18 cellular contexts compared by ENCODE assay signal in genomic region chr13:47135800-47136658, GRCh38.
DNase-seq lines count a peak whose midpoint lies in the region; ATAC-seq, FAIRE-seq and TF ChIP-seq lines count a peak whose summit lies in the region.
"Had no signal": no experiment of that assay in that cellular context is flagged by ENCODE, and none has a peak within 500 bp of the region (broad histone marks: within the 10 kb centered on the region; RNA-seq: fewer than 3 reads in every experiment).

No MANE protein-coding gene starts in this region.

- ATAC-seq in HepG2 (no peak), right lobe of liver (peak; percentile 96 to 99 (median 98)), GM18907 (IDR thresholded peaks at IDR 0.05; ENCODE audit: unreplicated experiment) (no peak)
- ATAC-seq: Right ventricle myocardium inferior had no signal

- CTCF ChIA-PET in HepG2 (lab: Yijun Ruan, JAX; ENCODE audit: low intra/inter-chr PET ratio, low total read pairs): no interaction called here

- POLR2A ChIA-PET in HepG2 (lab: Yijun Ruan, JAX): no interaction called here

- H3K36me3 ChIP-seq in liver (ENCODE audit: control insufficient read depth in 4 of 4, insufficient read depth in 3 of 4, low read depth in 1 of 4, low read length in 3 of 4) (no peaks in the 10 kb centered on the region), HepG2 (replicated peaks in 1 of 2; ENCODE audit: control insufficient read depth in 1 of 2, insufficient read depth in 2 of 2, low read length in 2 of 2) (no peaks in the 10 kb centered on the region), bronchial epithelial cell (ENCODE audit: control insufficient read depth, insufficient read depth, low read length) (no peaks in the 10 kb centered on the region), right lobe of liver (no peaks in the 10 kb centered on the region), thyroid gland (no peaks in the 10 kb centered on the region)
- H3K36me3 ChIP-seq: BLaER1 had no signal

- peaks cover 2 to 22% (median 15%) of the 10 kb centered on the region in 4 donors for H3K4me1 ChIP-seq in liver (ENCODE audit: control insufficient read depth in 4 of 4, insufficient read depth in 4 of 4, low read length in 3 of 4)
- H3K4me1 ChIP-seq in HepG2 (ENCODE audit: insufficient read depth, low read length): no peaks in the 10 kb centered on the region
- peaks cover 0 to 16% (median 3%) of the 10 kb centered on the region in 4 donors for H3K4me1 ChIP-seq in right lobe of liver
- H3K4me1 ChIP-seq in thyroid gland: peaks cover 7 to 13% of the 10 kb centered on the region in 2 donors
- H3K4me1 ChIP-seq: BLaER1 had no signal

- no peak for FAIRE-seq in HepG2 (lab: Jason Lieb, UNC)
- FAIRE-seq in bronchial epithelial cell (lab: Jason Lieb, UNC): peak; percentile 47
- FAIRE-seq: RCC 7860 had no signal

- no peak overlapping the region for H3K4me2 ChIP-seq in HepG2 (ENCODE audit: low read depth, low read length)
- H3K4me2 ChIP-seq: BLaER1 had no signal

- no peak overlapping the region for H2AFZ ChIP-seq in HepG2 (ENCODE audit: low read length)

- intact Hi-C loops in HepG2 (cut with micrococcal nuclease; ENCODE audit: unreplicated experiment): no loop called here
- intact Hi-C loops in right lobe of liver (cut with DNase I): no loop called here
- intact Hi-C loops in thyroid gland (cut with DNase I): no loop called here

- TF ChIP-seq EP300 in HepG2 (IDR thresholded peaks at IDR 0.05; ENCODE audit: low read depth in 2 of 2, low read length in 2 of 2) (no peak), HepG2 (CRISPR knock-in tag; IDR thresholded peaks at IDR 0.05; ENCODE audit: borderline replicate concordance) (no peak)

- no peak for TF ChIP-seq POLR2A in HepG2 (IDR thresholded peaks at IDR 0.05; ENCODE audit: insufficient read depth in 1 of 2, low read depth in 2 of 2, low read length in 2 of 2)
- no peak for TF ChIP-seq POLR2A in right lobe of liver (IDR thresholded peaks at IDR 0.05)
- no peak for TF ChIP-seq POLR2A in thyroid gland (IDR thresholded peaks at IDR 0.05)

- H3K9me3 ChIP-seq in liver (ENCODE audit: control insufficient read depth in 4 of 4, low read length in 3 of 4): no peaks in the 10 kb centered on the region
- H3K9me3 ChIP-seq in HepG2 (ENCODE audit: low read length): no peaks in the 10 kb centered on the region
- H3K9me3 ChIP-seq in right lobe of liver: no peaks in the 10 kb centered on the region
- no peaks in the 10 kb centered on the region for H3K9me3 ChIP-seq in thyroid gland
- H3K9me3 ChIP-seq: BLaER1 had no signal

- peak overlapping the region; percentile 42 to 80 for H3K27ac ChIP-seq in liver (ENCODE audit: low read depth in 1 of 2, low read length in 2 of 2)
- no peak overlapping the region for H3K27ac ChIP-seq in HepG2 (ENCODE audit: extremely low read length, insufficient read depth, low read length)
- H3K27ac ChIP-seq in right lobe of liver: peak overlapping the region in 1 of 3 donors; percentile 59
- H3K27ac ChIP-seq in thyroid gland: peak overlapping the region; percentile 44 to 71 (median 66)
- H3K27ac ChIP-seq: BLaER1 had no signal

- 28% methylated on average over 5 of the region's 5 CpGs for WGBS in liver
- 7% methylated on average over 5 of the region's 5 CpGs for WGBS in HepG2 (ENCODE audit: low lambda C conversion rate)
- 32% methylated on average over 5 of the region's 5 CpGs for WGBS in right lobe of liver (ENCODE audit: insufficient coverage, low coverage, low lambda C conversion rate, missing lambda C conversion rate)
- 34 to 44% methylated on average over 5 of the region's 5 CpGs for WGBS in thyroid gland, 2 donors

- TF ChIP-seq RAD21 in liver (IDR thresholded peaks at IDR 0.05): peak; percentile 59 to 63
- no peak for TF ChIP-seq RAD21 in HepG2 (CRISPR knock-in tag; IDR thresholded peaks at IDR 0.05)

- H4K20me1 ChIP-seq in HepG2 (ENCODE audit: insufficient read depth, low read length): no peaks in the 10 kb centered on the region
- H4K20me1 ChIP-seq: BLaER1 had no signal

- H3K27me3 ChIP-seq in liver (ENCODE audit: control insufficient read depth in 4 of 4, insufficient read depth in 4 of 4, low read length in 3 of 4): no peaks in the 10 kb centered on the region
- no peaks in the 10 kb centered on the region for H3K27me3 ChIP-seq in HepG2 (ENCODE audit: control insufficient read depth in 1 of 2, insufficient read depth in 2 of 2, low read length in 2 of 2)
- no peaks in the 10 kb centered on the region for H3K27me3 ChIP-seq in bronchial epithelial cell (ENCODE audit: control insufficient read depth, insufficient read depth, low read length)
- H3K27me3 ChIP-seq in right lobe of liver: no peaks in the 10 kb centered on the region
- no peaks in the 10 kb centered on the region for H3K27me3 ChIP-seq in thyroid gland
- H3K27me3 ChIP-seq: BLaER1 had no signal

- no peaks in the 10 kb centered on the region for H3K79me2 ChIP-seq in HepG2 (ENCODE audit: insufficient read depth, low read length)

- H3K4me3 ChIP-seq in liver (ENCODE audit: low read depth in 1 of 3, low read length in 3 of 3) (no peak overlapping the region), HepG2 (replicated peaks in 1 of 3; ENCODE audit: insufficient read depth in 1 of 3, low read depth in 2 of 3, low read length in 3 of 3) (no peak overlapping the region), bronchial epithelial cell (ENCODE audit: low read depth, low read length) (no peak overlapping the region), right lobe of liver (no peak overlapping the region), thyroid gland (replicated peaks in 1 of 3) (no peak overlapping the region)
- H3K4me3 ChIP-seq: BLaER1 had no signal

- DNase-seq in HepG2 (ENCODE audit: low spot score) (no peak), bronchial epithelial cell (ENCODE audit: low read depth) (no peak), right lobe of liver (peak in 1 of 3 donors; percentile 71), thyroid gland (peak; percentile 12 to 40), NCI-H2107 treated with DMSO at 0.1 percent for 48 hours (lab: John Stamatoyannopoulos, UW; ENCODE audit: unreplicated experiment) (no peak)
- no peak for DNase-seq in NK-92 treated with Interleukin-12 subunit alpha and Interleukin-12 subunit beta, amount 100 ng/mL, for 24 hours (lab: John Stamatoyannopoulos, UW)
- DNase-seq: CD4-positive, alpha-beta memory T cell; DMS79 treated with DMSO at 0.1 percent for 48 hours; MM.1S; NCI-H1092; NCI-H2107; NCI-H2227 treated with DMSO at 0.1 percent for 48 hours; NCI-H526 treated with DMSO at 0.1 percent for 48 hours had no signal

- BruUV-seq in HepG2 (replicated peaks; lab: Mats Ljungman, UMichigan): no TSS peak

- in situ Hi-C loops in HepG2 (cut with HindIII; ENCODE audit: extremely low pct_ligation_motif_present, low pct_unique_long_range_greater_than_20kb): no loop called here

- TF ChIP-seq CTCF in liver (IDR thresholded peaks at IDR 0.05; ENCODE audit: low read depth, low read length, missing input control) (no peak), HepG2 (CRISPR knock-in tag; IDR thresholded peaks at IDR 0.05) (no peak), bronchial epithelial cell (IDR thresholded peaks at IDR 0.05; ENCODE audit: insufficient read depth, low read length, severe bottlenecking) (no peak), right lobe of liver (IDR thresholded peaks at IDR 0.05) (no peak), thyroid gland (IDR thresholded peaks at IDR 0.05) (no peak)

- H3K9ac ChIP-seq in liver (ENCODE audit: low read depth in 1 of 2, low read length in 2 of 2) (no peak overlapping the region), HepG2 (ENCODE audit: insufficient read depth, low read depth, low read length) (no peak overlapping the region)
- H3K9ac ChIP-seq: BLaER1 had no signal

TF ChIP-seq in liver, 16 proteins besides CTCF, POLR2A, EP300 and RAD21 (continues in another document):
- peak; percentile 89 to 90 for TF ChIP-seq HNF4A (conservative IDR thresholded peaks at IDR 0.05)
- TF ChIP-seq YY1 (IDR thresholded peaks at IDR 0.05): peak; percentile 94
- TF ChIP-seq MAX (IDR thresholded peaks at IDR 0.05): peak; percentile 76

TF ChIP-seq in HepG2, 621 proteins besides CTCF, POLR2A, EP300 and RAD21 (continues in another document):
- TF ChIP-seq ZNF546 (CRISPR knock-in tag; conservative IDR thresholded peaks at IDR 0.05): no peak

Comparison
In these comparisons a context has a peak if more than half of its experiments do, and no peak if none do; other contexts are left out.
1. ATAC-seq: peak in right lobe of liver (4 of 4); none in HepG2 (single experiment) and GM18907 (single experiment).
2. DNase-seq: peak in thyroid gland (2 of 2); none in HepG2 (single experiment), bronchial epithelial cell (single experiment), NCI-H2107 treated with DMSO at 0.1 percent for 48 hours (single experiment) and NK-92 treated with Interleukin-12 subunit alpha and Interleukin-12 subunit beta, amount 100 ng/mL, for 24 hours (single experiment).